ENCODE assay signal across 7 cellular contexts in the genomic region with DNA sequence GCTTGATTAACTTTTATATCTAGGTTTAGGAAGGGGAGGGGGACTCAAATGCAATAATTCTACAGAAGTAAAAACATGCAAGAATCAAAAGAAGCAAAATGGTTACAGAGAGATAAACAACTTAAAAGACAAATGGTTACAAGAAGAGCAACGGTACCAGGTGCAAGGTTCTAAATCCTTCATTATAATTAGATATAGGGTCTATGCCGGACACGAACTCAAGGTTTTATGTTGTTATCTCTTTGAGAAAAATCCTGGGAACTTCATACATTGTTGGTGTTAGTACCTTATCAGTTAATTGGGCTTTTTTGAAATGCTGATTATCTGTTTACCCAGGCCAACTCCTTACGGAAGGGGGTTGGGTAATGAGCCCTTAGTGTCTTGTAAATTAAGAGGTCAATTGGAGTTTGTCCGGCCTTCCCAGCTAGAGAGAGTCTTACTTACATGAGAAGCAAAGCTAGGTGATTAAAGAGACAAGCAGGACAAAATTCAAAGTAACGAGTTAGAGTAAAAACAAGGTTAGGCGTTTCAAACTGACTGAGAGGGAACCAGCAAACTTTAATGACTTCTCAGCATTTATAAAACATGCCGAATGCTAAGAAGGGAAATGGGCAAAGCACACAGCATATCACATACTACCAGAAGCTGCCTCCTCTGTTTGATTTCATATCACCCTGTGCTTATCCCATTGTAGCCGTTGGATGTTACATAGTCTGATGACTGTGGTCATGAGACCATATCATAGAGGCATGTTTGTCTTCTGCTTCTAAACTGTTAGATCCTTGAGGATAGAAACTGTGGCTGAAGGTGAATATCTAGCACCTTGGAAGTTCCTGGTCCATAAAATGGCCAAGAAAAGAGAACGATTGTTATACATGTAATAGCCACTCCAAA. TPM values are rescaled to one million over a fixed set of nuclear protein-coding genes. Genes with fewer than 3 reads are reported as not detected.
A peak's percentile ranks its signal among the peaks of the same experiment; 100 is the strongest.
DNase-seq lines count a peak whose midpoint lies in the region; TF ChIP-seq lines count a peak whose summit lies in the region.
"Not testable (repeated sequence)": the region's sequence is repeated elsewhere in the genome, so short reads cannot be mapped to it uniquely, and the experiment has no call there.

No MANE protein-coding gene starts in this region.

- not testable (repeated sequence) for H3K4me1 ChIP-seq in CD8-positive, alpha-beta memory T cell (ENCODE audit: insufficient read depth, low read length); HEK293 (ENCODE audit: control insufficient read depth, insufficient read depth, low read length); iPS-20b (ENCODE audit: insufficient read depth, low read length)

- H3K27ac Mint-ChIP-seq in CD8-positive, alpha-beta memory T cell = peak overlapping the region in 5 of 8 donors; percentile 10 to 45 (median 17)
- H3K27ac Mint-ChIP-seq in activated CD4-positive, alpha-beta T cell treated with anti-CD3 and anti-CD28 coated beads, Interleukin-2, amount 10 ng/mL, durations not matched to agents 7 days and 5 days = peak overlapping the region; percentile 27
- not testable (repeated sequence) for H3K27ac Mint-ChIP-seq in endothelial cell (ENCODE audit: unreplicated experiment)
- H3K27ac Mint-ChIP-seq in osteocyte (ENCODE audit: unreplicated experiment) = peak overlapping the region; percentile 38

- POLR2A ChIA-PET in CD8-positive, alpha-beta memory T cell (lab: Charles Lee); HEK293 (lab: Yijun Ruan, JAX); activated CD4-positive, alpha-beta T cell treated with anti-CD3 and anti-CD28 coated beads, Interleukin-2, amount 10 ng/mL, durations not matched to agents 7 days and 5 days (lab: Charles Lee): not testable (repeated sequence)

- H3K9ac ChIP-seq in iPS-20b (ENCODE audit: low read depth, low read length) = not testable (repeated sequence)

- H3K4me1 Mint-ChIP-seq in CD8-positive, alpha-beta memory T cell = peaks cover 8 to 46% (median 38%) of the 10 kb centered on the region in 3 donors
- peaks cover 13% of the 10 kb centered on the region for H3K4me1 Mint-ChIP-seq in activated CD4-positive, alpha-beta T cell treated with anti-CD3 and anti-CD28 coated beads, Interleukin-2, amount 10 ng/mL, durations not matched to agents 7 days and 5 days
- H3K4me1 Mint-ChIP-seq in endothelial cell (ENCODE audit: unreplicated experiment) = peaks cover 25% of the 10 kb centered on the region
- H3K4me1 Mint-ChIP-seq in osteocyte (ENCODE audit: unreplicated experiment) = not testable (repeated sequence)

- not testable (repeated sequence) for TF ChIP-seq CTCF in HEK293 (tag by site-specific recombination; IDR thresholded peaks at IDR 0.05); endothelial cell (IDR thresholded peaks at IDR 0.05; ENCODE audit: unreplicated experiment); osteocyte (IDR thresholded peaks at IDR 0.05)

- H3K36me3 ChIP-seq in CD8-positive, alpha-beta memory T cell (ENCODE audit: insufficient read depth, low read length); iPS-20b (ENCODE audit: insufficient read depth, low read depth, low read length): not testable (repeated sequence)
- H3K36me3 ChIP-seq in HEK293 (ENCODE audit: control insufficient read depth in 2 of 2, insufficient read depth in 1 of 2, low read length in 2 of 2) = peaks cover 34 to 37% of the 10 kb centered on the region in 2 experiments

- not testable (repeated sequence) for H3K9me3 ChIP-seq in CD8-positive, alpha-beta memory T cell (ENCODE audit: low read length); HEK293 (ENCODE audit: control insufficient read depth, insufficient read depth, low read depth, low read length); iPS-20b (ENCODE audit: insufficient read depth, low read depth, low read length)

- peaks cover 0 to 37% (median 10%) of the 10 kb centered on the region in 3 donors for H3K36me3 Mint-ChIP-seq in CD8-positive, alpha-beta memory T cell
- not testable (repeated sequence) for H3K36me3 Mint-ChIP-seq in activated CD4-positive, alpha-beta T cell treated with anti-CD3 and anti-CD28 coated beads, Interleukin-2, amount 10 ng/mL, durations not matched to agents 7 days and 5 days (ENCODE audit: low read depth); endothelial cell (ENCODE audit: low read depth, unreplicated experiment); osteocyte (ENCODE audit: unreplicated experiment)

- DNase-seq in CD8-positive, alpha-beta memory T cell; activated CD4-positive, alpha-beta T cell treated with anti-CD3 and anti-CD28 coated beads, Interleukin-2, amount 10 ng/mL, durations not matched to agents 7 days and 5 days; endothelial cell (ENCODE audit: low spot score); osteocyte (ENCODE audit: extremely low spot score, unreplicated experiment): not testable (repeated sequence)
- peak; percentile 44 for DNase-seq in OCI-M2 (lab: John Stamatoyannopoulos, UW; ENCODE audit: unreplicated experiment)

- not testable (repeated sequence) for H3K9me3 Mint-ChIP-seq in CD8-positive, alpha-beta memory T cell; activated CD4-positive, alpha-beta T cell treated with anti-CD3 and anti-CD28 coated beads, Interleukin-2, amount 10 ng/mL, durations not matched to agents 7 days and 5 days; endothelial cell (ENCODE audit: unreplicated experiment); osteocyte (ENCODE audit: unreplicated experiment)

- peak overlapping the region in 1 of 7 donors; percentile 31 for H3K4me3 Mint-ChIP-seq in CD8-positive, alpha-beta memory T cell
- H3K4me3 Mint-ChIP-seq in activated CD4-positive, alpha-beta T cell treated with anti-CD3 and anti-CD28 coated beads, Interleukin-2, amount 10 ng/mL, durations not matched to agents 7 days and 5 days; osteocyte (ENCODE audit: unreplicated experiment): not testable (repeated sequence)
- H3K4me3 Mint-ChIP-seq in endothelial cell (ENCODE audit: unreplicated experiment) = peak overlapping the region; percentile 85

- CTCF ChIA-PET in CD8-positive, alpha-beta memory T cell (lab: Charles Lee); HEK293 (lab: Yijun Ruan, JAX); activated CD4-positive, alpha-beta T cell treated with anti-CD3 and anti-CD28 coated beads, Interleukin-2, amount 10 ng/mL, durations not matched to agents 7 days and 5 days (lab: Charles Lee): not testable (repeated sequence)

- peak overlapping the region; percentile 13 for H3K27ac ChIP-seq in CD8-positive, alpha-beta memory T cell (ENCODE audit: low read depth, low read length)
- H3K27ac ChIP-seq in HEK293 (ENCODE audit: extremely low read depth, low read depth, low read length); iPS-20b (ENCODE audit: low read length): not testable (repeated sequence)

- not testable (repeated sequence) for H3K4me3 ChIP-seq in CD8-positive, alpha-beta memory T cell (ENCODE audit: low read length); HEK293 (ENCODE audit: low read depth, low read length)
- peak overlapping the region; percentile 7; the same call in 1 of the 2 replicates for H3K4me3 ChIP-seq in iPS-20b (ENCODE audit: low read length)

- not testable (repeated sequence) for H3K27me3 Mint-ChIP-seq in CD8-positive, alpha-beta memory T cell; activated CD4-positive, alpha-beta T cell treated with anti-CD3 and anti-CD28 coated beads, Interleukin-2, amount 10 ng/mL, durations not matched to agents 7 days and 5 days; endothelial cell (ENCODE audit: unreplicated experiment); osteocyte (ENCODE audit: unreplicated experiment)

- H3K27me3 ChIP-seq in CD8-positive, alpha-beta memory T cell (ENCODE audit: insufficient read depth, low read length, poor library complexity, severe bottlenecking) = not testable (repeated sequence)
- peaks cover 88% of the 10 kb centered on the region for H3K27me3 ChIP-seq in iPS-20b (ENCODE audit: insufficient read depth, low read length)

TF ChIP-seq in HEK293, 187 proteins besides CTCF, POLR2A, EP300 and RAD21:
- TF ChIP-seq, protein P1, sequence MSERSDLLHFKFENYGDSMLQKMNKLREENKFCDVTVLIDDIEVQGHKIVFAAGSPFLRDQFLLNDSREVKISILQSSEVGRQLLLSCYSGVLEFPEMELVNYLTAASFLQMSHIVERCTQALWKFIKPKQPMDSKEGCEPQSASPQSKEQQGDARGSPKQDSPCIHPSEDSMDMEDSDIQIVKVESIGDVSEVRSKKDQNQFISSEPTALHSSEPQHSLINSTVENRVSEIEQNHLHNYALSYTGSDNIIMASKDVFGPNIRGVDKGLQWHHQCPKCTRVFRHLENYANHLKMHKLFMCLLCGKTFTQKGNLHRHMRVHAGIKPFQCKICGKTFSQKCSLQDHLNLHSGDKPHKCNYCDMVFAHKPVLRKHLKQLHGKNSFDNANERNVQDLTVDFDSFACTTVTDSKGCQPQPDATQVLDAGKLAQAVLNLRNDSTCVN (tag by site-specific recombination; optimal IDR thresholded peaks at IDR 0.05) = peak; percentile 8

RNA-seq across cellular contexts. Expression of a gene that starts 6.0 kb away (rescaled TPM):
- 10 to 100 TPM; 21.2 to 21.4 TPM for total RNA-seq in CD8-positive, alpha-beta memory T cell
- polyA plus RNA-seq in CD8-positive, alpha-beta memory T cell = 27.6 TPM
- 10 to 100 TPM; 13.5 to 17.7 TPM for total RNA-seq in activated CD4-positive, alpha-beta T cell treated with anti-CD3 and anti-CD28 coated beads, Interleukin-2, amount 10 ng/mL, durations not matched to agents 7 days and 5 days
- total RNA-seq in endothelial cell (ENCODE audit: unreplicated experiment) (8.3 TPM), osteocyte (16.2 and 17.1 TPM in 2 replicates)

RNA-seq across cellular contexts. Expression of a gene that starts 6.2 kb away (rescaled TPM):
- total RNA-seq in CD8-positive, alpha-beta memory T cell = 10 to 100 TPM; 21.5 to 24.8 TPM
- polyA plus RNA-seq in CD8-positive, alpha-beta memory T cell = 13.1 TPM
- 10 to 100 TPM; 35.4 to 39.2 TPM for total RNA-seq in activated CD4-positive, alpha-beta T cell treated with anti-CD3 and anti-CD28 coated beads, Interleukin-2, amount 10 ng/mL, durations not matched to agents 7 days and 5 days
- total RNA-seq in endothelial cell (ENCODE audit: unreplicated experiment) (62.5 TPM), osteocyte (15.9 and 19.5 TPM in 2 replicates)

RNA-seq across cellular contexts. Expression of a gene that starts 55.2 kb away (rescaled TPM):
- total RNA-seq in CD8-positive, alpha-beta memory T cell = 10 to 100 TPM; 12.1 to 14.8 TPM
- 10.5 TPM for polyA plus RNA-seq in CD8-positive, alpha-beta memory T cell
- 1 to 10 TPM; 5.0 to 5.5 TPM for total RNA-seq in activated CD4-positive, alpha-beta T cell treated with anti-CD3 and anti-CD28 coated beads, Interleukin-2, amount 10 ng/mL, durations not matched to agents 7 days and 5 days
- 48.0 TPM for total RNA-seq in endothelial cell (ENCODE audit: unreplicated experiment)
- total RNA-seq in osteocyte = 14.8 and 15.5 TPM in 2 replicates
